Comparison of ENCODE assay signal across 16 cellular contexts in the genomic region with DNA sequence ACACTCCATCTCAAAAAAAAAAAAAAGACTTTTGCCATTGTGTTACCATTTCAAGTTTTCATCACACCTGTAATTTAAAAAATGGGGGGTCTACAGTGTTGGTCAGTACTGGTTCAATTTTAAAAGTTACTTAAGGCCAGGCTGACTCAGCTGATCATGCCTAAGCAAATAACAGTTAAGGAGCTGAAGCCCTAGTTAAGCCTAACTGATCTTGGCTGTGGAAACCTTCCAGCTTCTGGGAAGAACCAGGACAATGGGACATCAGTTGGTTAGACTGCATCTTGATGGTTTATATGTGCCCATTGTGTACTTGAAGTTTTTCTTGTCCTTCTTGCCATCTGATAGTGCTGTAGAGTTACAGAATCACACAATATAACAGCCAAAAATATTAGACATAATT.
"Had no signal": no experiment of that assay in that cellular context is flagged by ENCODE, and none has a peak within 500 bp of the region (broad histone marks: within the 10 kb centered on the region; RNA-seq: fewer than 3 reads in every experiment).

No MANE protein-coding gene starts in this region.

- DNase-seq: activated CD4-positive, alpha-beta T cell treated with anti-CD3 and anti-CD28 coated beads, Interleukin-2, amount 50 U/mL, for 1 hour; activated CD8-positive, alpha-beta memory T cell treated with anti-CD3 and anti-CD28 coated beads for 24 hours; activated naive CD4-positive, alpha-beta T cell; anterior cingulate cortex; effector CD8-positive, alpha-beta T cell; foreskin fibroblast; kidney glomerular epithelial cell; mesendoderm; nucleus accumbens; right cardiac atrium; stimulated activated CD4-positive, alpha-beta T cell treated with anti-CD3 and anti-CD28 coated beads, Interleukin-4, amount 100 ng/mL, for 24 hours; stimulated activated naive CD4-positive, alpha-beta T cell; T-helper 2 cell had no signal

- H3K4me3 ChIP-seq: skin epidermis had no signal

- ATAC-seq: activated CD4-positive, CD25-positive, alpha-beta regulatory T cell treated with anti-CD3 and anti-CD28 coated beads, Interleukin-2, amount 50 U/mL, for 24 hours; natural killer cell treated with Interleukin-12 subunit alpha and Interleukin-12 subunit beta and Interleukin-15 and Interleukin-18, amount 100 ng/mL, for 72 hours; right cardiac atrium had no signal
